8 cellular contexts compared by ENCODE assay signal in the genomic region with DNA sequence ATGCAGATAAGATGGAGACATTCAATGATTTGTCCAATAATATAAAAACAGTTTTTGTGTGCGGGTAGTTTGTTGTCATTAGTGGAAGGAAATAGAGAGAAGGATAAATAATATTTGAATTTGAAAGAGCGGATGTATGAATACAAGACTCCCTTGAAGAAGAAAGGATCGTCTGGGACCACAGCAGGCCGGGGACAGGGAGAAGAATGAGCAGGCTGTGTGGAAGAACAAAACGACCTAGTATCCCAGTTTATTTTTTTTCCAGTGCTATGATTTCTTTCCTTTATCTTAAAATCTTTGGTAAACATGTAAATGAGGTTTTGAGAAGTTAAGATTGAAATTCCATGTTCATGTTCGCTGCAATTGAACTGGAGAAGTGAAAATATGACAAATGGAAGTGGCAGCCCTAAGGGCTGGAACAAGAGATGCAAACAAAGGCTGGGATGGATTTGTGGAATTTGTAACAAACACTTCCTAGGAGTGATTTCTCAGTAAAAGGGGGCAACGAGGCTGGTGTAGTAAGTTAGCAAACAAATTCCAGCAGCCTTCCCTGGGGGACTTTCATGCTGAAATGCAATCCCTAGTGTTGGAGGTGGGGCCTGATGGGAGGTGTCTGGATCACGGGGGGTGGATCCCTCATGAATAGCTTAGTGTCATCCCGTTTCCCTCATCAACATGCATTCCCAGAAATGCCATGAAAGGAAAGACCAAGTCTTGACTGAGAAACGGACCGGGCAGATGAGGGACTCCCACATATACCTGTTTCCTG. TPM values are rescaled to one million over a fixed set of nuclear protein-coding genes. Genes with fewer than 3 reads are reported as not detected.
DNase-seq lines count a peak whose midpoint lies in the region; ATAC-seq and TF ChIP-seq lines count a peak whose summit lies in the region.

No MANE protein-coding gene starts in this region.

- H3K4me3 ChIP-seq in RWPE2 (ENCODE audit: severe bottlenecking) (peak overlapping the region; percentile 25), fibroblast of pulmonary artery (replicated peaks; ENCODE audit: low read depth, low read length) (peak overlapping the region; percentile 64)

- DNase-seq in COLO829 (ENCODE audit: low spot score) (peak; percentile 88), RWPE2 (ENCODE audit: low spot score) (peak; percentile 71), fibroblast of pulmonary artery (ENCODE audit: low read depth) (peak; percentile 99), myocyte (ENCODE audit: low read depth) (peak; percentile 96), NCI-H1417 treated with DMSO at 0.1 percent for 48 hours (lab: John Stamatoyannopoulos, UW) (no peak)

- H3K27ac ChIP-seq in RWPE2 (ENCODE audit: poor library complexity, severe bottlenecking), result peak overlapping the region; percentile 84

- ATAC-seq in RWPE2 (ENCODE audit: low read depth) (peak; percentile 84), GM18519 (IDR thresholded peaks at IDR 0.05; ENCODE audit: low FRiP score, unreplicated experiment) (no peak), HG03457 (IDR thresholded peaks at IDR 0.05; ENCODE audit: unreplicated experiment) (no peak), HG03045 (IDR thresholded peaks at IDR 0.05; ENCODE audit: unreplicated experiment) (no peak)

- TF ChIP-seq CTCF in RWPE2 (IDR thresholded peaks at IDR 0.05; ENCODE audit: poor library complexity, severe bottlenecking) (no peak), fibroblast of pulmonary artery (IDR thresholded peaks at IDR 0.05; ENCODE audit: low read length, missing control alignments) (no peak)

- H3K9me3 ChIP-seq in RWPE2 (ENCODE audit: severe bottlenecking), result no peaks in the 10 kb centered on the region

- no peaks in the 10 kb centered on the region for H3K27me3 ChIP-seq in RWPE2 (ENCODE audit: insufficient read depth, poor library complexity, severe bottlenecking)

- H3K36me3 ChIP-seq in RWPE2 (ENCODE audit: low read depth), result no peaks in the 10 kb centered on the region

- peaks cover 23% of the 10 kb centered on the region for H3K4me1 ChIP-seq in RWPE2 (ENCODE audit: insufficient read depth, poor library complexity, severe bottlenecking)

RNA-seq across cellular contexts. Expression of a gene that starts 10.2 kb away (rescaled TPM):
- total RNA-seq in myocyte, result 46.5 and 71.7 TPM in 2 replicates
- 41.7 TPM for polyA plus RNA-seq in myocyte (2012)
